Comparison of ENCODE assay signal across 9 cellular contexts in genomic region chr7:27098493-27099223, GRCh38. TPM values are rescaled to one million over a fixed set of nuclear protein-coding genes. Genes with fewer than 3 reads are reported as not detected.
DNase-seq lines count a peak whose midpoint lies in the region; ATAC-seq and TF ChIP-seq lines count a peak whose summit lies in the region.
"Had no signal": no experiment of that assay in that cellular context is flagged by ENCODE, and none has a peak within 500 bp of the region (broad histone marks: within the 10 kb centered on the region; RNA-seq: fewer than 3 reads in every experiment).

No MANE protein-coding gene starts in this region.

- H3K9me3 Mint-ChIP-seq in WTC11 = no peaks in the 10 kb centered on the region

- no peak overlapping the region for H3K4me3 Mint-ChIP-seq in WTC11

- H3K27ac ChIP-seq in sigmoid colon = peak overlapping the region; percentile 93 to 99 (median 94)

- CTCF ChIA-PET in WTC11 (lab: Charles Lee) = interaction anchor here (1.0 to 2.3 kb wide), 7 partner anchors 10 to 81 kb away, joined by 3 to 10 read pairs (median 4); partner anchors contain the start of genes HOXA10 and HOXA5

- peaks cover 60% of the 10 kb centered on the region for H3K4me1 Mint-ChIP-seq in WTC11

- no peak overlapping the region for H3K27ac Mint-ChIP-seq in WTC11

- DNase-seq in GM03348 (ENCODE audit: low spot score) (peak; percentile 77), WTC11 (ENCODE audit: low spot score) (no peak), sigmoid colon (peak; percentile 86), NCI-H1048 (lab: John Stamatoyannopoulos, UW) (no peak)
- DNase-seq: activated naive CD4-positive, alpha-beta T cell had no signal

- TF ChIP-seq EP300 in sigmoid colon (IDR thresholded peaks at IDR 0.05) = peak in 3 of 4 donors; percentile 63 to 83 (median 71)

- H3K4me3 ChIP-seq in iPS-18c (ENCODE audit: insufficient read depth, low read depth, low read length) (peak overlapping the region; percentile 28; the same call in 1 of the 2 replicates), sigmoid colon (peak overlapping the region; percentile 77 to 93 (median 90))

- intact Hi-C loops in sigmoid colon (cut with DNase I) = loop anchor here (2.0 to 10.0 kb wide), 4 partner anchors 32 to 1234 kb away; partner anchors contain the start of genes CBX3, HNRNPA2B1 and HOXA4

- H3K36me3 ChIP-seq in sigmoid colon = no peaks in the 10 kb centered on the region

- peaks cover 2% of the 10 kb centered on the region for H3K9me3 ChIP-seq in iPS-18c (ENCODE audit: control insufficient read depth, insufficient read depth, low read length)
- no peaks in the 10 kb centered on the region for H3K9me3 ChIP-seq in sigmoid colon

- 9 to 17% methylated on average over 40 of the region's 40 CpGs for WGBS in sigmoid colon, 2 donors

- peaks cover 0 to 45% (median 29%) of the 10 kb centered on the region in 4 donors for H3K4me1 ChIP-seq in sigmoid colon

- POLR2A ChIA-PET in WTC11 (lab: Charles Lee) = interaction anchor here (0.9 kb wide), 1 partner anchor 10 kb away, joined by 3 read pairs; no protein-coding TSS in a partner anchor

- H3K27me3 Mint-ChIP-seq in WTC11 (ENCODE audit: low read depth) = peaks cover 100% of the 10 kb centered on the region

- TF ChIP-seq CTCF in WTC11 (IDR thresholded peaks at IDR 0.05) (no peak), sigmoid colon (IDR thresholded peaks at IDR 0.05) (no peak)

- TF ChIP-seq POLR2A in sigmoid colon (IDR thresholded peaks at IDR 0.05) = peak; percentile 18 to 29

- ATAC-seq in WTC11 (no peak), HG02610 (IDR thresholded peaks at IDR 0.05; ENCODE audit: unreplicated experiment) (no peak), HG02885 (IDR thresholded peaks at IDR 0.05; ENCODE audit: poor library complexity, unreplicated experiment) (no peak), GM21717 (IDR thresholded peaks at IDR 0.05; ENCODE audit: unreplicated experiment) (no peak)

- no peaks in the 10 kb centered on the region for H3K27me3 ChIP-seq in sigmoid colon

- H3K36me3 Mint-ChIP-seq in WTC11 = peaks cover 6% of the 10 kb centered on the region

TF ChIP-seq in WTC11, 78 proteins besides CTCF, POLR2A, EP300 and RAD21:
- 0 out of 2 replicates have a peak, but pooled peaks have one; percentile 17 for TF ChIP-seq ZNF423 (CRISPR knock-in tag; IDR thresholded peaks at IDR 0.05)
- no peak for TF ChIP-seq TEAD1 (CRISPR knock-in tag; IDR thresholded peaks at IDR 0.05)

RNA-seq across cellular contexts. Expression of gene HOXA1, which starts 2.9 kb away (rescaled TPM):
- total RNA-seq in WTC11 (2021) (not detected in 3 replicates), sigmoid colon (1 to 10 TPM in 2 of 4 donors, under 1 TPM in 2; 0.14 to 1.1 (median 0.95) TPM)
- polyA plus RNA-seq in sigmoid colon = 1 to 10 TPM in 2 of 3 donors, under 1 TPM in 1; 0.69 to 2.4 (median 2.0) TPM

RNA-seq across cellular contexts. Expression of gene HOXA2, which starts 3.8 kb away (rescaled TPM):
- not detected in 3 replicates for total RNA-seq in WTC11 (2021)
- total RNA-seq in sigmoid colon = 1 to 10 TPM; 1.6 to 4.3 (median 3.2) TPM
- 1 to 10 TPM in 1 of 3 donors, under 1 TPM in 2; 0.60 to 1.9 (median 0.69) TPM for polyA plus RNA-seq in sigmoid colon

RNA-seq across cellular contexts. Expression of gene HOXA4, which starts 31.9 kb away (rescaled TPM):
- total RNA-seq in WTC11 (2021) = not detected in 3 replicates
- total RNA-seq in sigmoid colon = 1 to 10 TPM; 2.0 to 4.2 (median 2.9) TPM
- polyA plus RNA-seq in sigmoid colon = 1 to 10 TPM in 2 of 3 donors, not detected in 1; 1.8 to 4.8 TPM

RNA-seq across cellular contexts. Expression of gene HOXA5, which starts 44.8 kb away (rescaled TPM):
- 0.14 TPM in 1 of 3 replicates, not detected in the others for total RNA-seq in WTC11 (2021)
- 10 to 100 TPM in 3 of 4 donors, 1 to 10 TPM in 1; 9.2 to 12.2 (median 11.2) TPM for total RNA-seq in sigmoid colon
- polyA plus RNA-seq in sigmoid colon = 10 to 100 TPM in 1 of 3 donors, 1 to 10 TPM in 2; 3.2 to 14.3 (median 7.8) TPM

RNA-seq across cellular contexts. Expression of gene HOXA6, which starts 48.9 kb away (rescaled TPM):
- total RNA-seq in WTC11 (2021) = not detected in 3 replicates
- total RNA-seq in sigmoid colon = 1 to 10 TPM; 4.2 to 10.0 (median 4.5) TPM
- polyA plus RNA-seq in sigmoid colon = 1 to 10 TPM in 2 of 3 donors, not detected in 1; 1.6 to 8.1 TPM

Comparison
In these comparisons a context has a peak if more than half of its experiments do, and no peak if none do; other contexts are left out.
1. DNase-seq: peak in GM03348 (single experiment) and sigmoid colon (single experiment); none in WTC11 (single experiment) and NCI-H1048 (single experiment).